Comparison of ENCODE assay signal across 8 cellular contexts in the genomic region with DNA sequence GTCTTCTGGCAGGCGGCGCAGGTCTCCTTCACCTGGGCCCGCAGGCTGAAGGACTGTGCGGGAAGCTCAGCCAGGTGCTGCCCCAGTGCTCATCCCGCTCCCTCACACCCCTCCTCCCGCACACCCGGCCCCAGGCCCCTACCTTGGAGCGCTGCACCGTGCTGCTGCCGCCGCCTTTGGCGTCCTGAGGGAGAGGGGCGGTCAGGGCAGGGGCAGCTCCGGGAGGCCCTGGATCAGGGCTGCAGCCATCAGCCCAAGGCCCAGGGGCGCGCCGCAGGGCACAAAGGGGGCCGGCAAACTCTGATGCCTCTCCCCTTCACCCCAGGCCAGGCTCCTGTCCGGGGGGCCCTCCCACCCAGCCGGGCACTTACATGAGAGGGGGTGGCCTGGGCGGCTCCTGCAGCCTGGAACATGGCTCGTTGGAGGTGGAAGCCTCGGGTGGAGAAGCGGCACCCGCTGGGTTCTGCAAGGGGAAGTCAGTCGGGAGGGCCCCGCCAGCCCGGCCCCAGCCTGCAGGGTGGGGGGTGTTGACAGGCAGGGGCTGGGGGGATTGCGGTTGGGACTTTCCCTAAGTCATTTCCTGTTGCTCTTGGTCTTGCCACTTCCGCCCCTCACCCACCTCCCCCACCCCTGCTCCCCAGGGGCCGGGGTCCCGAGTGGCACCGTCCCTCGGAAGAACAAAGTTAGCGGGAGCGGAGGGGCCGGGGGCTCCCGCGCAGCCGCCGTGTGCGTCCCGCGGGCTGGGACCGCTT. TPM values are rescaled to one million over a fixed set of nuclear protein-coding genes. Genes with fewer than 3 reads are reported as not detected.
A peak's percentile ranks its signal among the peaks of the same experiment; 100 is the strongest.
DNase-seq lines count a peak whose midpoint lies in the region; ATAC-seq and TF ChIP-seq lines count a peak whose summit lies in the region.

No MANE protein-coding gene starts in this region.

- DNase-seq in DMS153 (lab: John Stamatoyannopoulos, UW) (peak; percentile 15), DMS153 treated with DMSO at 0.1 percent for 48 hours (lab: John Stamatoyannopoulos, UW; ENCODE audit: unreplicated experiment) (no peak), T-helper 2 cell (peak; percentile 48 to 98 (median 81)), ascending aorta (ENCODE audit: low spot score in 2 of 2) (peak in 1 of 2 donors; percentile 79), islet precursor cell (peak; percentile 80), NCI-H187 (lab: John Stamatoyannopoulos, UW) (no peak)
- peak; percentile 76 to 77 for DNase-seq in stimulated activated CD4-positive, alpha-beta T cell treated with anti-CD3 and anti-CD28 coated beads, Interleukin-2, amount 100 ng/mL, for 24 hours

- H3K4me3 ChIP-seq in ascending aorta, result peak overlapping the region; percentile 63 to 73

- H3K27me3 ChIP-seq in ascending aorta, result no peaks in the 10 kb centered on the region

- intact Hi-C loops in ascending aorta (cut with DNase I), result loop anchor here (2.0 kb wide), 1 partner anchor 76 kb away; the partner anchor contains the start of gene MAP3K3

- H3K9me3 ChIP-seq in ascending aorta, result no peaks in the 10 kb centered on the region

- ATAC-seq in HG03280 (IDR thresholded peaks at IDR 0.05; ENCODE audit: unreplicated experiment), result peak; percentile 16

- peaks cover 6 to 9% of the 10 kb centered on the region in 2 donors for H3K4me1 ChIP-seq in ascending aorta

- TF ChIP-seq CTCF in ascending aorta (IDR thresholded peaks at IDR 0.05), result no peak

- H3K36me3 ChIP-seq in ascending aorta, result peaks cover 13 to 19% of the 10 kb centered on the region in 2 donors

- H3K27ac ChIP-seq in ascending aorta, result peak overlapping the region; percentile 54 to 80

RNA-seq across cellular contexts. Expression of gene LIMD2, which starts 0.9 kb away (rescaled TPM):
- total RNA-seq in ascending aorta, result 27.0 TPM

RNA-seq across cellular contexts. Expression of gene STRADA, which starts 42.5 kb away (rescaled TPM):
- 3.2 TPM for total RNA-seq in ascending aorta

Comparison
In these comparisons a context has a peak if more than half of its experiments do, and no peak if none do; other contexts are left out.
1. DNase-seq: peak in DMS153 (single experiment), T-helper 2 cell (5 of 5), islet precursor cell (single experiment) and stimulated activated CD4-positive, alpha-beta T cell treated with anti-CD3 and anti-CD28 coated beads, Interleukin-2, amount 100 ng/mL, for 24 hours (2 of 2); none in DMS153 treated with DMSO at 0.1 percent for 48 hours (single experiment) and NCI-H187 (0 of 2).